Comparison of ENCODE assay signal across 10 cellular contexts in the genomic region with DNA sequence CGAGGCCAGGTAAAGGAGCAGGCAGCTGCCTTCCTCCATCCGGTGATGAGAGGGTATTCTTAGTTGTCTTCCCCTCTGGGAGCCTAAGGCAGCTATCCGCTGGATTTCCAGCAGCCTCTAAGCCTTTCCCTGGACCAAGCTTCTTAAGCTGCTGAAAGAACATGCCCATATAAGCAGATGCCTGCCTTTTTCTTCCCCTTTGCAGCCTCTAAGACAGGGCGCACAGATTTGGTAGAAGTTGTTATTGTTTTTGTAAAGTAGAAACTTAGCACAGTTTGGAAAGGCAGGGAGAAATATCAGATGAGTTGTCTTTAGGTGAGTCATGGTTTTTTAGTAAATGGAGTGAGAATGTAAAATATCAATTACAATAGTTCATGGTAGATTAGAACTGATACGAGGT.
DNase-seq lines count a peak whose midpoint lies in the region; ATAC-seq and TF ChIP-seq lines count a peak whose summit lies in the region.
"Had no signal": no experiment of that assay in that cellular context is flagged by ENCODE, and none has a peak within 500 bp of the region (broad histone marks: within the 10 kb centered on the region; RNA-seq: fewer than 3 reads in every experiment).

No MANE protein-coding gene starts in this region.

- H3K36me3 ChIP-seq in esophagus muscularis mucosa (peaks cover 15 to 53% (median 27%) of the 10 kb centered on the region in 4 donors), SK-N-SH (replicated peaks in 1 of 2; ENCODE audit: control insufficient read depth in 1 of 2, insufficient read depth in 2 of 2, low read length in 1 of 2) (peaks cover 22 to 36% of the 10 kb centered on the region in 2 experiments)

- no peaks in the 10 kb centered on the region for H4K20me1 ChIP-seq in SK-N-SH (ENCODE audit: insufficient read depth)

- CTCF ChIA-PET in SK-N-SH (lab: Yijun Ruan, JAX): no interaction called here

- H3K4me3 ChIP-seq in esophagus muscularis mucosa: no peak overlapping the region
- H3K4me3 ChIP-seq in SK-N-SH (ENCODE audit: low read depth in 2 of 2, low read length in 1 of 2): no peak overlapping the region

- no peaks in the 10 kb centered on the region for H3K9me2 ChIP-seq in SK-N-SH

- TF ChIP-seq CTCF in esophagus muscularis mucosa (IDR thresholded peaks at IDR 0.05) (no peak), SK-N-SH (IDR thresholded peaks at IDR 0.05) (no peak)

- peaks cover 22 to 43% (median 38%) of the 10 kb centered on the region in 4 donors for H3K4me1 ChIP-seq in esophagus muscularis mucosa
- peaks cover 4 to 8% of the 10 kb centered on the region in 2 experiments; a peak in 3 of 4 replicates for H3K4me1 ChIP-seq in SK-N-SH (ENCODE audit: control insufficient read depth in 1 of 2, insufficient read depth in 2 of 2, low read depth in 1 of 2, low read length in 1 of 2)

- DNase-seq in ELR (ENCODE audit: low read depth) (peak; percentile 6), esophagus muscularis mucosa (ENCODE audit: extremely low spot score) (no peak), NCI-H1092 treated with DMSO at 0.1 percent for 48 hours (lab: John Stamatoyannopoulos, UW) (no peak), NCI-H187 treated with DMSO at 0.1 percent for 48 hours (lab: John Stamatoyannopoulos, UW) (no peak), NCI-H345 treated with DMSO at 0.1 percent for 48 hours (lab: John Stamatoyannopoulos, UW; ENCODE audit: unreplicated experiment) (no peak), SK-N-SH (no peak)
- DNase-seq: cortex of kidney, MM.1S had no signal

- H3K9me3 ChIP-seq in esophagus muscularis mucosa (no peaks in the 10 kb centered on the region), SK-N-SH (no peaks in the 10 kb centered on the region)

- ATAC-seq in GM21390 (IDR thresholded peaks at IDR 0.05; ENCODE audit: unreplicated experiment) (peak; percentile 44), HG03280 (IDR thresholded peaks at IDR 0.05; ENCODE audit: unreplicated experiment) (peak; percentile 43)

- WGBS in esophagus muscularis mucosa: 50% methylated on average over 5 of the region's 5 CpGs
- 93% methylated on average over 5 of the region's 5 CpGs for WGBS in SK-N-SH (ENCODE audit: low lambda C conversion rate)

- H3K4me2 ChIP-seq in SK-N-SH: no peak overlapping the region

- intact Hi-C loops in esophagus muscularis mucosa (cut with DNase I): no loop called here

- TF ChIP-seq EP300 in esophagus muscularis mucosa (IDR thresholded peaks at IDR 0.05): no peak
- no peak for TF ChIP-seq EP300 in SK-N-SH (IDR thresholded peaks at IDR 0.05; ENCODE audit: borderline replicate concordance in 1 of 2, low read depth in 1 of 2, low read length in 1 of 2)

- no peak overlapping the region for H2AFZ ChIP-seq in SK-N-SH (ENCODE audit: low read depth)

- no peak for TF ChIP-seq POLR2A in esophagus muscularis mucosa (IDR thresholded peaks at IDR 0.05; ENCODE audit: low read depth)

- H3K27me3 ChIP-seq in esophagus muscularis mucosa (no peaks in the 10 kb centered on the region), SK-N-SH (ENCODE audit: insufficient read depth) (no peaks in the 10 kb centered on the region)

- H3K79me2 ChIP-seq in SK-N-SH (ENCODE audit: insufficient read depth): no peaks in the 10 kb centered on the region

- POLR2A ChIA-PET in SK-N-SH (lab: Yijun Ruan, JAX): no interaction called here

- no peak overlapping the region for H3K9ac ChIP-seq in SK-N-SH

- TF ChIP-seq RAD21 in SK-N-SH (IDR thresholded peaks at IDR 0.05; ENCODE audit: low read length): no peak

- H3F3A ChIP-seq in SK-N-SH (replicated peaks; ENCODE audit: insufficient read depth): no peaks in the 10 kb centered on the region

- H3K27ac ChIP-seq in esophagus muscularis mucosa (replicated peaks in 1 of 4): peak overlapping the region; percentile 16 to 59 (median 54)
- H3K27ac ChIP-seq in SK-N-SH (ENCODE audit: low read depth in 2 of 2, low read length in 1 of 2): no peak overlapping the region

TF ChIP-seq in SK-N-SH, 30 proteins besides CTCF, POLR2A, EP300 and RAD21:
- TF ChIP-seq, protein P1, sequence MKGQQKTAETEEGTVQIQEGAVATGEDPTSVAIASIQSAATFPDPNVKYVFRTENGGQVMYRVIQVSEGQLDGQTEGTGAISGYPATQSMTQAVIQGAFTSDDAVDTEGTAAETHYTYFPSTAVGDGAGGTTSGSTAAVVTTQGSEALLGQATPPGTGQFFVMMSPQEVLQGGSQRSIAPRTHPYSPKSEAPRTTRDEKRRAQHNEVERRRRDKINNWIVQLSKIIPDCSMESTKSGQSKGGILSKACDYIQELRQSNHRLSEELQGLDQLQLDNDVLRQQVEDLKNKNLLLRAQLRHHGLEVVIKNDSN (IDR thresholded peaks at IDR 0.05; ENCODE audit: borderline replicate concordance, low read depth): no peak
- TF ChIP-seq POLR2AphosphoS5 (IDR thresholded peaks at IDR 0.05; ENCODE audit: low read depth, low read length) (no peak), TAF1 (IDR thresholded peaks at IDR 0.05; ENCODE audit: borderline replicate concordance, low read depth, low read length) (no peak), MXI1 (IDR thresholded peaks at IDR 0.05; ENCODE audit: low read depth, low read length) (no peak), GATA2 (CRISPR knock-in tag; IDR thresholded peaks at IDR 0.05) (no peak), NFIC (IDR thresholded peaks at IDR 0.05; ENCODE audit: borderline replicate concordance) (no peak), FOXJ3 (CRISPR knock-in tag; IDR thresholded peaks at IDR 0.05) (no peak), ELF1 (IDR thresholded peaks at IDR 0.05) (no peak), MEF2A (IDR thresholded peaks at IDR 0.05; ENCODE audit: borderline replicate concordance, low read depth) (no peak)
- TF ChIP-seq, protein P2, sequence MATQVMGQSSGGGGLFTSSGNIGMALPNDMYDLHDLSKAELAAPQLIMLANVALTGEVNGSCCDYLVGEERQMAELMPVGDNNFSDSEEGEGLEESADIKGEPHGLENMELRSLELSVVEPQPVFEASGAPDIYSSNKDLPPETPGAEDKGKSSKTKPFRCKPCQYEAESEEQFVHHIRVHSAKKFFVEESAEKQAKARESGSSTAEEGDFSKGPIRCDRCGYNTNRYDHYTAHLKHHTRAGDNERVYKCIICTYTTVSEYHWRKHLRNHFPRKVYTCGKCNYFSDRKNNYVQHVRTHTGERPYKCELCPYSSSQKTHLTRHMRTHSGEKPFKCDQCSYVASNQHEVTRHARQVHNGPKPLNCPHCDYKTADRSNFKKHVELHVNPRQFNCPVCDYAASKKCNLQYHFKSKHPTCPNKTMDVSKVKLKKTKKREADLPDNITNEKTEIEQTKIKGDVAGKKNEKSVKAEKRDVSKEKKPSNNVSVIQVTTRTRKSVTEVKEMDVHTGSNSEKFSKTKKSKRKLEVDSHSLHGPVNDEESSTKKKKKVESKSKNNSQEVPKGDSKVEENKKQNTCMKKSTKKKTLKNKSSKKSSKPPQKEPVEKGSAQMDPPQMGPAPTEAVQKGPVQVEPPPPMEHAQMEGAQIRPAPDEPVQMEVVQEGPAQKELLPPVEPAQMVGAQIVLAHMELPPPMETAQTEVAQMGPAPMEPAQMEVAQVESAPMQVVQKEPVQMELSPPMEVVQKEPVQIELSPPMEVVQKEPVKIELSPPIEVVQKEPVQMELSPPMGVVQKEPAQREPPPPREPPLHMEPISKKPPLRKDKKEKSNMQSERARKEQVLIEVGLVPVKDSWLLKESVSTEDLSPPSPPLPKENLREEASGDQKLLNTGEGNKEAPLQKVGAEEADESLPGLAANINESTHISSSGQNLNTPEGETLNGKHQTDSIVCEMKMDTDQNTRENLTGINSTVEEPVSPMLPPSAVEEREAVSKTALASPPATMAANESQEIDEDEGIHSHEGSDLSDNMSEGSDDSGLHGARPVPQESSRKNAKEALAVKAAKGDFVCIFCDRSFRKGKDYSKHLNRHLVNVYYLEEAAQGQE (IDR thresholded peaks at IDR 0.05; ENCODE audit: low read depth, low read length): no peak
- TF ChIP-seq, protein P3, sequence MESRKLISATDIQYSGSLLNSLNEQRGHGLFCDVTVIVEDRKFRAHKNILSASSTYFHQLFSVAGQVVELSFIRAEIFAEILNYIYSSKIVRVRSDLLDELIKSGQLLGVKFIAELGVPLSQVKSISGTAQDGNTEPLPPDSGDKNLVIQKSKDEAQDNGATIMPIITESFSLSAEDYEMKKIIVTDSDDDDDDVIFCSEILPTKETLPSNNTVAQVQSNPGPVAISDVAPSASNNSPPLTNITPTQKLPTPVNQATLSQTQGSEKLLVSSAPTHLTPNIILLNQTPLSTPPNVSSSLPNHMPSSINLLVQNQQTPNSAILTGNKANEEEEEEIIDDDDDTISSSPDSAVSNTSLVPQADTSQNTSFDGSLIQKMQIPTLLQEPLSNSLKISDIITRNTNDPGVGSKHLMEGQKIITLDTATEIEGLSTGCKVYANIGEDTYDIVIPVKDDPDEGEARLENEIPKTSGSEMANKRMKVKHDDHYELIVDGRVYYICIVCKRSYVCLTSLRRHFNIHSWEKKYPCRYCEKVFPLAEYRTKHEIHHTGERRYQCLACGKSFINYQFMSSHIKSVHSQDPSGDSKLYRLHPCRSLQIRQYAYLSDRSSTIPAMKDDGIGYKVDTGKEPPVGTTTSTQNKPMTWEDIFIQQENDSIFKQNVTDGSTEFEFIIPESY (IDR thresholded peaks at IDR 0.05; ENCODE audit: borderline replicate concordance, low read depth): no peak

Comparison
In these comparisons a context has a peak if more than half of its experiments do, and no peak if none do; other contexts are left out.
1. H3K27ac ChIP-seq: peak in esophagus muscularis mucosa (4 of 4); none in SK-N-SH (0 of 2).